27 cellular contexts compared by ENCODE assay signal in genomic region chr13:95231393-95231792, GRCh38.
"Had no signal": no experiment of that assay in that cellular context is flagged by ENCODE, and none has a peak within 500 bp of the region (broad histone marks: within the 10 kb centered on the region; RNA-seq: fewer than 3 reads in every experiment).

No MANE protein-coding gene starts in this region.

- H3K36me3 ChIP-seq: esophagus muscularis mucosa, lower lobe of right lung, ovary, stomach, thyroid gland, vagina had no signal

- H3K27me3 Mint-ChIP-seq: naive thymus-derived CD8-positive, alpha-beta T cell; progenitor cell of endocrine pancreas had no signal

- FAIRE-seq: colon had no signal

- H3K4me3 Mint-ChIP-seq: immature natural killer cell; naive thymus-derived CD8-positive, alpha-beta T cell; nephron progenitor cell; stimulated activated effector memory CD8-positive, alpha-beta T cell treated with anti-CD3 and anti-CD28 coated beads, Interleukin-12 subunit alpha, Interleukin-12 subunit beta, amount 100 ng/mL, for 72 hours had no signal

- ATAC-seq: foreskin keratinocyte; left colon; left ventricle myocardium superior; lower lobe of right lung; naive thymus-derived CD8-positive, alpha-beta T cell; right cardiac atrium; stimulated activated effector memory CD8-positive, alpha-beta T cell treated with anti-CD3 and anti-CD28 coated beads, Interleukin-12 subunit alpha, Interleukin-12 subunit beta, amount 100 ng/mL, for 72 hours had no signal

- H3K4me1 ChIP-seq: esophagus muscularis mucosa, foreskin keratinocyte, sigmoid colon had no signal

- H3K9me3 Mint-ChIP-seq: immature natural killer cell; naive thymus-derived CD8-positive, alpha-beta T cell; nephron progenitor cell; stimulated activated effector memory CD8-positive, alpha-beta T cell treated with anti-CD3 and anti-CD28 coated beads, Interleukin-12 subunit alpha, Interleukin-12 subunit beta, amount 100 ng/mL, for 72 hours had no signal

- DNase-seq: dorsolateral prefrontal cortex; effector CD4-positive, alpha-beta T cell; foreskin keratinocyte; hypothalamus; immature natural killer cell; islet precursor cell; kidney glomerular epithelial cell; left colon; left ventricle myocardium superior; lower lobe of right lung; naive thymus-derived CD8-positive, alpha-beta T cell; nephron progenitor cell; nucleus accumbens; ovary; right cardiac atrium; sigmoid colon; stimulated activated CD4-positive, alpha-beta T cell treated with anti-CD3 and anti-CD28 coated beads, Interleukin-2, amount 100 ng/mL, for 24 hours; stimulated activated CD4-positive, alpha-beta T cell treated with anti-CD3 and anti-CD28 coated beads, Interleukin-4, amount 100 ng/mL, for 24 hours; stimulated activated naive CD4-positive, alpha-beta T cell treated with Interleukin-2 at 50 U/mL for 16 hours; stomach; thyroid gland; trophoblast cell had no signal

- H3K27me3 ChIP-seq: dorsolateral prefrontal cortex, esophagus muscularis mucosa, foreskin keratinocyte, ovary, sigmoid colon, stomach, thyroid gland, vagina had no signal

- H3K9me3 ChIP-seq: esophagus muscularis mucosa, lower lobe of right lung, ovary, sigmoid colon, stomach, thyroid gland, vagina had no signal

- H3K27ac Mint-ChIP-seq: immature natural killer cell; progenitor cell of endocrine pancreas; stimulated activated effector memory CD8-positive, alpha-beta T cell treated with anti-CD3 and anti-CD28 coated beads, Interleukin-12 subunit alpha, Interleukin-12 subunit beta, amount 100 ng/mL, for 72 hours had no signal

- H3K27ac ChIP-seq: dorsolateral prefrontal cortex, esophagus muscularis mucosa, foreskin keratinocyte, lower lobe of right lung, ovary, sigmoid colon, stomach, thyroid gland, vagina had no signal

- H3K4me3 ChIP-seq: dorsolateral prefrontal cortex, esophagus muscularis mucosa, lower lobe of right lung, ovary, sigmoid colon, stomach, thyroid gland, vagina had no signal
